ENCODE assay signal across 1 cellular context in genomic region chr6:3791526-3792212, GRCh38.
TF ChIP-seq lines count a peak whose summit lies in the region.

No MANE protein-coding gene starts in this region.

TF ChIP-seq in IMR-90, 13 proteins besides CTCF, POLR2A, EP300 and RAD21:
- TF ChIP-seq RCOR1 (IDR thresholded peaks at IDR 0.05; ENCODE audit: insufficient replicate concordance, low read length), result no peak
- no peak for TF ChIP-seq CHD1 (IDR thresholded peaks at IDR 0.05; ENCODE audit: low read depth, low read length)
- TF ChIP-seq NFE2L2 (IDR thresholded peaks at IDR 0.05; ENCODE audit: low read depth, low read length), result no peak
- no peak for TF ChIP-seq RFX5 (IDR thresholded peaks at IDR 0.05; ENCODE audit: low read depth, low read length)
- no peak for TF ChIP-seq ELK1 (IDR thresholded peaks at IDR 0.05; ENCODE audit: borderline replicate concordance, low read depth, low read length)
- TF ChIP-seq MAFK (IDR thresholded peaks at IDR 0.05; ENCODE audit: low read depth, low read length), result no peak
- no peak for TF ChIP-seq FOS (IDR thresholded peaks at IDR 0.05; ENCODE audit: low read depth, low read length)
- TF ChIP-seq SMC3 (IDR thresholded peaks at IDR 0.05; ENCODE audit: low read depth, low read length), result no peak
- no peak for TF ChIP-seq CEBPB (IDR thresholded peaks at IDR 0.05; ENCODE audit: low read depth, low read length)
- TF ChIP-seq BHLHE40 (IDR thresholded peaks at IDR 0.05; ENCODE audit: low read depth, low read length), result no peak
- TF ChIP-seq USF2 (IDR thresholded peaks at IDR 0.05; ENCODE audit: low read depth, low read length), result no peak
- TF ChIP-seq MXI1 (IDR thresholded peaks at IDR 0.05; ENCODE audit: borderline replicate concordance, low read depth, low read length), result no peak
- no peak for TF ChIP-seq MAZ (IDR thresholded peaks at IDR 0.05; ENCODE audit: borderline replicate concordance, low read depth, low read length)
